In genomic region chr4:83626245-83626843, GRCh38 we compare ENCODE assay signal across 29 cellular contexts.
A peak's percentile ranks its signal among the peaks of the same experiment; 100 is the strongest.
DNase-seq lines count a peak whose midpoint lies in the region; ATAC-seq and TF ChIP-seq lines count a peak whose summit lies in the region.
"Had no signal": no experiment of that assay in that cellular context is flagged by ENCODE, and none has a peak within 500 bp of the region (broad histone marks: within the 10 kb centered on the region; RNA-seq: fewer than 3 reads in every experiment).

No MANE protein-coding gene starts in this region.

- POLR2A ChIA-PET in CD8-positive, alpha-beta memory T cell (lab: Charles Lee) = no interaction called here

- H3K36me3 ChIP-seq in psoas muscle (ENCODE audit: insufficient read depth in 1 of 2, low read depth in 1 of 2) = no peaks in the 10 kb centered on the region
- no peaks in the 10 kb centered on the region for H3K36me3 ChIP-seq in CD8-positive, alpha-beta memory T cell (ENCODE audit: insufficient read depth, low read length)
- H3K36me3 ChIP-seq: ascending aorta, HAP-1, lower lobe of right lung, tibial artery had no signal

- peaks cover 33% of the 10 kb centered on the region for H3K4me1 ChIP-seq in psoas muscle
- H3K4me1 ChIP-seq in CD8-positive, alpha-beta memory T cell (ENCODE audit: insufficient read depth, low read length) = no peaks in the 10 kb centered on the region
- H3K4me1 ChIP-seq: ascending aorta had no signal

- ATAC-seq in psoas muscle (peak; percentile 94 to 98 (median 95)), HG02610 (IDR thresholded peaks at IDR 0.05; ENCODE audit: unreplicated experiment) (no peak)
- ATAC-seq: activated CD4-positive, alpha-beta T cell treated with anti-CD3 and anti-CD28 coated beads for 36 hours; activated CD8-positive, alpha-beta T cell treated with anti-CD3 and anti-CD28 coated beads, Interleukin-2, amount 10 ng/mL, durations not matched to agents 7 days and 5 days; lower lobe of right lung; PC-3 had no signal

- no peak overlapping the region for H3K27ac Mint-ChIP-seq in CD8-positive, alpha-beta memory T cell
- H3K27ac Mint-ChIP-seq: activated CD4-positive, alpha-beta T cell treated with anti-CD3 and anti-CD28 coated beads for 36 hours; activated CD8-positive, alpha-beta T cell treated with anti-CD3 and anti-CD28 coated beads, Interleukin-2, amount 10 ng/mL, durations not matched to agents 7 days and 5 days; activated naive CD8-positive, alpha-beta T cell treated with anti-CD3 and anti-CD28 coated beads, Interleukin-2, amount 10 ng/mL, durations not matched to agents 7 days and 5 days; CD4-positive, alpha-beta memory T cell; dendritic cell treated with granulocyte-macrophage colony-stimulating factor and Interleukin-4, amounts not matched to agents 40 ng/mL and 50 ng/mL, for 4 days; progenitor cell of endocrine pancreas; stimulated activated naive CD8-positive, alpha-beta T cell treated with anti-CD3 and anti-CD28 coated beads, Interleukin-15, Interleukin-2, amounts not matched to agents 100 ng/mL and 50 ng/mL, for 24 hours; T-helper 2 cell treated with Interferon-gamma antibody and Interleukin-4, amounts not matched to agents 5 μg/mL and 100 μg/mL, for 36 hours had no signal

- H3K27me3 ChIP-seq in psoas muscle (ENCODE audit: insufficient read depth in 3 of 3, low read length in 2 of 3) = no peaks in the 10 kb centered on the region
- no peaks in the 10 kb centered on the region for H3K27me3 ChIP-seq in CD8-positive, alpha-beta memory T cell (ENCODE audit: insufficient read depth, low read length, poor library complexity, severe bottlenecking)
- H3K27me3 ChIP-seq: ascending aorta, tibial artery had no signal

- intact Hi-C loops in psoas muscle (cut with DNase I) = loop anchor here in 1 of 2 donors (5.0 kb wide), 1 partner anchor 94 kb away; no protein-coding TSS in a partner anchor

- CTCF ChIA-PET in CD8-positive, alpha-beta memory T cell (lab: Charles Lee) = no interaction called here

- H3K9me3 ChIP-seq in psoas muscle = peaks cover 11% of the 10 kb centered on the region
- H3K9me3 ChIP-seq in CD8-positive, alpha-beta memory T cell (ENCODE audit: low read length) = peaks cover 7% of the 10 kb centered on the region
- H3K9me3 ChIP-seq: ascending aorta had no signal

- no peak overlapping the region for H3K4me3 Mint-ChIP-seq in CD8-positive, alpha-beta memory T cell
- H3K4me3 Mint-ChIP-seq: activated CD4-positive, alpha-beta T cell treated with anti-CD3 and anti-CD28 coated beads for 36 hours; activated CD8-positive, alpha-beta T cell treated with anti-CD3 and anti-CD28 coated beads, Interleukin-2, amount 10 ng/mL, durations not matched to agents 7 days and 5 days; activated naive CD8-positive, alpha-beta T cell treated with anti-CD3 and anti-CD28 coated beads, Interleukin-2, amount 10 ng/mL, durations not matched to agents 7 days and 5 days; CD4-positive, alpha-beta memory T cell; dendritic cell treated with granulocyte-macrophage colony-stimulating factor and Interleukin-4, amounts not matched to agents 40 ng/mL and 50 ng/mL, for 4 days; stimulated activated naive CD8-positive, alpha-beta T cell treated with anti-CD3 and anti-CD28 coated beads, Interleukin-15, Interleukin-2, amounts not matched to agents 100 ng/mL and 50 ng/mL, for 24 hours; T-helper 2 cell treated with Interferon-gamma antibody and Interleukin-4, amounts not matched to agents 5 μg/mL and 100 μg/mL, for 36 hours had no signal

- peak; percentile 60 for DNase-seq in GF-D8 (lab: John Stamatoyannopoulos, UW)
- DNase-seq in fibroblast of villous mesenchyme (ENCODE audit: low read depth) = peak; percentile 28
- DNase-seq in left kidney (ENCODE audit: low read depth, low spot score) = peak; percentile 60
- no peak for DNase-seq in psoas muscle
- DNase-seq in dedifferentiated amniotic fluid mesenchymal stem cell (ENCODE audit: extremely low spot score) = no peak
- no peak for DNase-seq in CD8-positive, alpha-beta memory T cell
- DNase-seq in effector CD8-positive, alpha-beta T cell (lab: John Stamatoyannopoulos, UW) = no peak
- DNase-seq: activated CD4-positive, alpha-beta T cell treated with anti-CD3 and anti-CD28 coated beads for 36 hours; activated CD8-positive, alpha-beta T cell treated with anti-CD3 and anti-CD28 coated beads, Interleukin-2, amount 10 ng/mL, durations not matched to agents 7 days and 5 days; activated effector memory CD4-positive, alpha-beta T cell treated with anti-CD3 and anti-CD28 coated beads, Interleukin-2, amount 50 U/mL, for 16 hours; activated naive CD8-positive, alpha-beta T cell treated with anti-CD3 and anti-CD28 coated beads, Interleukin-2, amount 10 ng/mL, durations not matched to agents 7 days and 5 days; AML-193; caudate nucleus; CD4-positive, alpha-beta memory T cell; DMS 273 treated with DMSO at 0.1 percent for 48 hours; Kasumi-1; lower lobe of right lung; MV-4-11; NCI-H524; PC-3; tibial artery had no signal

- 21 to 32% (median 23%) methylated on average over 11 of the region's 11 CpGs for WGBS in psoas muscle, 3 donors

- TF ChIP-seq CTCF in fibroblast of villous mesenchyme (IDR thresholded peaks at IDR 0.05; ENCODE audit: insufficient read depth, low read depth, low read length) (no peak), psoas muscle (IDR thresholded peaks at IDR 0.05) (no peak)

- no peaks in the 10 kb centered on the region for H3K4me1 Mint-ChIP-seq in CD8-positive, alpha-beta memory T cell
- H3K4me1 Mint-ChIP-seq: activated CD4-positive, alpha-beta T cell treated with anti-CD3 and anti-CD28 coated beads for 36 hours; CD4-positive, alpha-beta memory T cell had no signal

- peaks cover 9 to 24% (median 21%) of the 10 kb centered on the region in 5 donors for H3K9me3 Mint-ChIP-seq in CD8-positive, alpha-beta memory T cell

- H3K36me3 Mint-ChIP-seq in CD8-positive, alpha-beta memory T cell = peaks cover 1 to 12% (median 4%) of the 10 kb centered on the region in 3 donors
- H3K36me3 Mint-ChIP-seq: activated naive CD8-positive, alpha-beta T cell treated with anti-CD3 and anti-CD28 coated beads, Interleukin-2, amount 10 ng/mL, durations not matched to agents 7 days and 5 days had no signal

- H3K27ac ChIP-seq in psoas muscle = peak overlapping the region; percentile 90
- no peak overlapping the region for H3K27ac ChIP-seq in CD8-positive, alpha-beta memory T cell (ENCODE audit: low read depth, low read length)
- H3K27ac ChIP-seq: ascending aorta, lower lobe of right lung, skin epidermis, tibial artery had no signal

- H3K27me3 Mint-ChIP-seq in CD8-positive, alpha-beta memory T cell = peaks cover 7 to 42% of the 10 kb centered on the region in 2 donors
- H3K27me3 Mint-ChIP-seq: progenitor cell of endocrine pancreas had no signal

- no peak overlapping the region for H3K4me3 ChIP-seq in fibroblast of villous mesenchyme (ENCODE audit: low read depth, low read length)
- H3K4me3 ChIP-seq in psoas muscle = peak overlapping the region; percentile 54
- H3K4me3 ChIP-seq in CD8-positive, alpha-beta memory T cell (ENCODE audit: low read length) = no peak overlapping the region
- H3K4me3 ChIP-seq: HAP-1, lower lobe of right lung, skin epidermis, tibial artery had no signal

Comparison
In these comparisons a context has a peak if more than half of its experiments do, and no peak if none do; other contexts are left out.
1. DNase-seq: peak in GF-D8 (single experiment), fibroblast of villous mesenchyme (single experiment) and left kidney (single experiment); none in psoas muscle (0 of 2), dedifferentiated amniotic fluid mesenchymal stem cell (single experiment), CD8-positive, alpha-beta memory T cell (0 of 5) and effector CD8-positive, alpha-beta T cell (single experiment).